Comparison of ENCODE assay signal across 8 cellular contexts in the genomic region with DNA sequence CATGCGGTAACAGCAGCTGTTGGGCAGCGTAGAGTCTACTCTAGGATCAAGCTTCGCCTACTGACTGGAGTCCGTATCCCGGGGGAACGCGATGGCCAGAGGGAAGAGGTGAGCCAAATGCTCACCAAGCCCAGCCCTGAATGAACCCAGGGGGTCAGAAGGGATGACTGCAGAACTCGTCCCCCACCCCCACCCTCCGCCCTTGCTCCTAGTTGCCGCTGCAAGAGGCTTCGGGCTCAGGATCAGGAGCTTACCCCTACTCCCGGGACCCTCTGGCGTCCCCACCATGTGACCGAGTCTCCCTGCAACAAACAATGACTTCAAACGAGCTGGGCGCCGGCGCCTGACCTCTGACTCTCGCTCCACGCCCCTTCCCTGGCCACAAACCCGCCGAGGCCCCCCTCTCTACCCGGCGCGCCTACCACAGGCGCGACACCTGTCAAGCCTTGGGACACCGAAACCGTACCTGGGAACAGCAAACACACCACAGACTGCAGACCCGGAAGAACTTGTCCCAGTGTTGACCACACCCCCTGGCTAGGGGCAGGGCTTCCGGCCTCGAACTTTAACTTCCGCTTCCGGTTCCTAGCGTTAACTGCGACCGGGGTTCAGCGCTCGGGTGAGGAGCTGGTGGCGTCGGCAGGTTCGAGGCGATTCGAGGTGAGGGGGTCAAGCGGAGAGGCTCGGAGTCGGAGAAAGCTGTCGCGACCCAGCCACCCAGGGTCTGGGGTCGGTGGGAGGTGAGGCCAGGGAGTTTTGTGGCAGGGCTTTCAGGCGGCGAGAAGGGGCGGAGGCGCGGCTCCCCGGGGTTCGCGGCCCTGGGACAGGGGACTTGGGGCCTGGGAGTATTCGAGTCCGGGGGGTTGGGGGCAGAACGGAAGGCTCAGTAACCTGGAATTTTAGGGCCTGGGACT.
A peak's percentile ranks its signal among the peaks of the same experiment; 100 is the strongest.
DNase-seq lines count a peak whose midpoint lies in the region; ATAC-seq and TF ChIP-seq lines count a peak whose summit lies in the region.

Gene UBL5, plus strand, starts transcription at position 594 of the 914 bp plus-strand sequence. CDS start 420 bp downstream, outside the sequence.

- peak within 1 kb of the TSS; percentile 63 for H3K27ac ChIP-seq in caudate nucleus (ENCODE audit: low read depth, low read length)

- peak within 1 kb of the TSS; percentile 99 for H3K4me3 ChIP-seq in AG09309 (ENCODE audit: control insufficient read depth, low read depth, low read length)

- TF ChIP-seq CTCF in AG09309 (IDR thresholded peaks at IDR 0.05; ENCODE audit: control insufficient read depth, insufficient read depth, low read depth, low read length, missing control alignments): no peak

- DNase-seq in AG09309 (ENCODE audit: low read depth) (peak; percentile 27), NCI-H345 treated with DMSO at 0.1 percent for 48 hours (lab: John Stamatoyannopoulos, UW; ENCODE audit: unreplicated experiment) (peak; percentile 87), caudate nucleus (lab: John Stamatoyannopoulos, UW) (peak in 60 of 61 donors; percentile 38 to 94 (median 84)), inferior parietal cortex (ENCODE audit: extremely low spot score) (peak; percentile 97), smooth muscle cell of the brain vasculature (ENCODE audit: low read depth, low spot score) (peak; percentile 53)
- DNase-seq in activated CD4-positive, CD25-positive, alpha-beta regulatory T cell (lab: John Stamatoyannopoulos, UW): peak; percentile 65 to 83 (median 76)

- ATAC-seq in GM19025 (IDR thresholded peaks at IDR 0.05; ENCODE audit: low read depth, unreplicated experiment): peak; percentile 88
- peak; percentile 94 for ATAC-seq in HG03280 (IDR thresholded peaks at IDR 0.05; ENCODE audit: unreplicated experiment)

Comparison
In these comparisons a context has a peak if more than half of its experiments do, and no peak if none do; other contexts are left out.
1. Peak in every context shown above with its lines: DNase-seq, ATAC-seq, H3K4me3 ChIP-seq and H3K27ac ChIP-seq.
2. DNase-seq: peak in every context shown above with its lines; median percentile 97 in inferior parietal cortex; 87 in NCI-H345 treated with DMSO at 0.1 percent for 48 hours; 84 in caudate nucleus; 76 in activated CD4-positive, CD25-positive, alpha-beta regulatory T cell; 53 in smooth muscle cell of the brain vasculature; 27 in AG09309.